In the genomic region with DNA sequence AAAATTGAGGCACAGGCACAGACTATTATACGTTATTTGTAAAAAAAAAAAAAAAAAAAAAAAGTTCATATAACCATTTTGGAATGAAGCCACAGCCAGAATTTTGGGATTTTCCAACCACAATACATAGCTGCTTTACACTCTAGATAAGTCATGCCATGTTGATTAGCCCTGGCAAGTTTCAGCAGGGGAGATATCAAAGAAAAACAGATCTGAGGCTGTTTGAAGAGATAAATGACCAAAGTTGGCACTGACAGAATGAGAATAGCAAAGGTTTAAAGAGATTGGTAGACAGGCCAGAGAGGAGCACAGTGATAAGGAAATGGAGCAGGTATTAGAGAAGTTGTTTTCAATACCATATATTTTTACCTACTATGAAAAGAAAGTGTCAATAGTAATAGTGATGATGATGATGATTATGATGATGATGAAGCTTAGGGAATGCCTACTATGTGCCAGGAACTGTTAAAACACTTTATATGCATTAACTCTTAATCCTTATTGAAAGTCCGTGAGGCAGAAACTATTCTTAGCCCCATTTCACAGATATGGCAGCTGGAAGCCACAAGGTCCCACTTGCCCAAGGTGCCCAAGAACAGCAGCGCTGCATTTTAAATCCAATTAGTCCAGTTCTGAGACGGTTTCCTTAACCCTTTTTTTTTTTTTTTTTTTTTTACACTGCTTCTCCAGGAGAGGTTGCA, we compare ENCODE assay signal across 1 cellular context.
TF ChIP-seq lines count a peak whose summit lies in the region.

No MANE protein-coding gene starts in this region.

TF ChIP-seq in K562, 482 proteins besides CTCF, POLR2A, EP300 and RAD21 (continued from another document and continues in another):
- TF ChIP-seq KLF6 (CRISPR knock-in tag; IDR thresholded peaks at IDR 0.05; ENCODE audit: borderline replicate concordance) (no peak), TEAD4 (IDR thresholded peaks at IDR 0.05; ENCODE audit: low read length) (peak; percentile 68), TEAD4 (CRISPR knock-in tag; IDR thresholded peaks at IDR 0.05; ENCODE audit: borderline replicate concordance) (no peak), SOX6 (IDR thresholded peaks at IDR 0.05) (no peak), ZNF239 (CRISPR knock-in tag; IDR thresholded peaks at IDR 0.05) (no peak), MCM7 (IDR thresholded peaks at IDR 0.05) (no peak), KAT8 (IDR thresholded peaks at IDR 0.05; ENCODE audit: low read depth) (no peak), NFIC (IDR thresholded peaks at IDR 0.05) (no peak; the same call in 1 of the 2 replicates), ZNF197 (CRISPR knock-in tag; IDR thresholded peaks at IDR 0.05; ENCODE audit: low read depth) (no peak), FOXA3 (CRISPR knock-in tag; conservative IDR thresholded peaks at IDR 0.05 in 1 of 2, IDR thresholded peaks at IDR 0.05 in 1 of 2) (no peak), ZNF583 (CRISPR knock-in tag; IDR thresholded peaks at IDR 0.05) (no peak), SRSF7 (optimal IDR thresholded peaks at IDR 0.05; ENCODE audit: low read depth, low read length) (no peak), CHD2 (IDR thresholded peaks at IDR 0.05; ENCODE audit: low read depth, low read length) (no peak), CHD4 (IDR thresholded peaks at IDR 0.05; ENCODE audit: insufficient read depth, insufficient replicate concordance, low read depth, low read length, poor library complexity, severe bottlenecking) (no peak), POLR2H (tag; IDR thresholded peaks at IDR 0.05; ENCODE audit: low read depth) (no peak), TBP (optimal IDR thresholded peaks at IDR 0.05; ENCODE audit: low read depth, low read length) (no peak), HIVEP1 (CRISPR knock-in tag; IDR thresholded peaks at IDR 0.05) (no peak), ZNF586 (CRISPR knock-in tag; conservative IDR thresholded peaks at IDR 0.05) (no peak), TSC22D4 (tag; IDR thresholded peaks at IDR 0.05) (no peak), NFE2L1 (tag; IDR thresholded peaks at IDR 0.05; ENCODE audit: borderline replicate concordance, low read depth) (no peak), TRIM24 (IDR thresholded peaks at IDR 0.05) (0 out of 4 replicates have a peak, but pooled peaks have one; percentile 19 to 26), NELFE (IDR thresholded peaks at IDR 0.05; ENCODE audit: insufficient read depth, insufficient read length) (no peak), NFXL1 (CRISPR knock-in tag; IDR thresholded peaks at IDR 0.05) (no peak), FOXJ2 (tag; IDR thresholded peaks at IDR 0.05) (no peak), RAD51 (IDR thresholded peaks at IDR 0.05; ENCODE audit: borderline replicate concordance, low read depth) (no peak), MAFF (IDR thresholded peaks at IDR 0.05; ENCODE audit: low read length) (no peak), KLF16 (IDR thresholded peaks at IDR 0.05) (peak; percentile 42; the same call in 1 of the 2 replicates), ZNF589 (CRISPR knock-in tag; IDR thresholded peaks at IDR 0.05; ENCODE audit: low read depth) (no peak), KLF10 (CRISPR knock-in tag; IDR thresholded peaks at IDR 0.05) (no peak), MEF2D (tag; conservative IDR thresholded peaks at IDR 0.05; ENCODE audit: low read depth) (no peak), HDAC6 (IDR thresholded peaks at IDR 0.05; ENCODE audit: low read depth, low read length) (no peak), TAL1 (IDR thresholded peaks at IDR 0.05) (peak; percentile 75), MEF2A (IDR thresholded peaks at IDR 0.05; ENCODE audit: control insufficient read depth, low read depth, low read length) (no peak), TCF3 (CRISPR knock-in tag; IDR thresholded peaks at IDR 0.05) (peak; percentile 66), HDAC1 (IDR thresholded peaks at IDR 0.05) (no peak), ZNF695 (CRISPR knock-in tag; IDR thresholded peaks at IDR 0.05) (no peak), FOXM1 (IDR thresholded peaks at IDR 0.05; ENCODE audit: low read depth) (no peak), FOXM1 (CRISPR knock-in tag; IDR thresholded peaks at IDR 0.05; ENCODE audit: low read depth) (no peak), ZNF24 (IDR thresholded peaks at IDR 0.05) (no peak), CBFA2T3 (IDR thresholded peaks at IDR 0.05) (peak; percentile 88), RFX1 (IDR thresholded peaks at IDR 0.05) (no peak), HEY1 (CRISPR knock-in tag; IDR thresholded peaks at IDR 0.05; ENCODE audit: borderline replicate concordance) (no peak), ZNF212 (CRISPR knock-in tag; IDR thresholded peaks at IDR 0.05) (no peak), STAG1 (CRISPR knock-in tag; IDR thresholded peaks at IDR 0.05; ENCODE audit: borderline replicate concordance) (no peak), POU5F1 (IDR thresholded peaks at IDR 0.05; ENCODE audit: borderline replicate concordance, low read depth, low read length, partially characterized antibody) (no peak), ZNF263 (CRISPR knock-in tag; IDR thresholded peaks at IDR 0.05; ENCODE audit: borderline replicate concordance) (no peak), CC2D1A (IDR thresholded peaks at IDR 0.05) (no peak), ZNF764 (CRISPR knock-in tag; IDR thresholded peaks at IDR 0.05; ENCODE audit: low read depth) (no peak), ZNF41 (CRISPR knock-in tag; conservative IDR thresholded peaks at IDR 0.05) (no peak), ZNF77 (CRISPR knock-in tag; IDR thresholded peaks at IDR 0.05) (no peak), GATA2 (CRISPR knock-in tag; IDR thresholded peaks at IDR 0.05) (no peak), SMARCA4 (IDR thresholded peaks at IDR 0.05) (0 out of 2 replicates have a peak, but pooled peaks have one; percentile 18)
- TF ChIP-seq, protein P1, sequence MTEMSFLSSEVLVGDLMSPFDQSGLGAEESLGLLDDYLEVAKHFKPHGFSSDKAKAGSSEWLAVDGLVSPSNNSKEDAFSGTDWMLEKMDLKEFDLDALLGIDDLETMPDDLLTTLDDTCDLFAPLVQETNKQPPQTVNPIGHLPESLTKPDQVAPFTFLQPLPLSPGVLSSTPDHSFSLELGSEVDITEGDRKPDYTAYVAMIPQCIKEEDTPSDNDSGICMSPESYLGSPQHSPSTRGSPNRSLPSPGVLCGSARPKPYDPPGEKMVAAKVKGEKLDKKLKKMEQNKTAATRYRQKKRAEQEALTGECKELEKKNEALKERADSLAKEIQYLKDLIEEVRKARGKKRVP (CRISPR knock-in tag; IDR thresholded peaks at IDR 0.05) = no peak
- TF ChIP-seq, protein P2, sequence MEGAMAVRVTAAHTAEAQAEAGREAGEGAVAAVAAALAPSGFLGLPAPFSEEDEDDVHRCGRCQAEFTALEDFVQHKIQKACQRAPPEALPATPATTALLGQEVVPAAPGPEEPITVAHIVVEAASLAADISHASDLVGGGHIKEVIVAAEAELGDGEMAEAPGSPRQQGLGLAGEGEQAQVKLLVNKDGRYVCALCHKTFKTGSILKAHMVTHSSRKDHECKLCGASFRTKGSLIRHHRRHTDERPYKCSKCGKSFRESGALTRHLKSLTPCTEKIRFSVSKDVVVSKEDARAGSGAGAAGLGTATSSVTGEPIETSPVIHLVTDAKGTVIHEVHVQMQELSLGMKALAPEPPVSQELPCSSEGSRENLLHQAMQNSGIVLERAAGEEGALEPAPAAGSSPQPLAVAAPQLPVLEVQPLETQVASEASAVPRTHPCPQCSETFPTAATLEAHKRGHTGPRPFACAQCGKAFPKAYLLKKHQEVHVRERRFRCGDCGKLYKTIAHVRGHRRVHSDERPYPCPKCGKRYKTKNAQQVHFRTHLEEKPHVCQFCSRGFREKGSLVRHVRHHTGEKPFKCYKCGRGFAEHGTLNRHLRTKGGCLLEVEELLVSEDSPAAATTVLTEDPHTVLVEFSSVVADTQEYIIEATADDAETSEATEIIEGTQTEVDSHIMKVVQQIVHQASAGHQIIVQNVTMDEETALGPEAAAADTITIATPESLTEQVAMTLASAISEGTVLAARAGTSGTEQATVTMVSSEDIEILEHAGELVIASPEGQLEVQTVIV (CRISPR knock-in tag; IDR thresholded peaks at IDR 0.05; ENCODE audit: borderline replicate concordance) = no peak
- TF ChIP-seq, protein P3, sequence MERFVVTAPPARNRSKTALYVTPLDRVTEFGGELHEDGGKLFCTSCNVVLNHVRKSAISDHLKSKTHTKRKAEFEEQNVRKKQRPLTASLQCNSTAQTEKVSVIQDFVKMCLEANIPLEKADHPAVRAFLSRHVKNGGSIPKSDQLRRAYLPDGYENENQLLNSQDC (CRISPR knock-in tag; IDR thresholded peaks at IDR 0.05) = no peak
- TF ChIP-seq, protein P4, sequence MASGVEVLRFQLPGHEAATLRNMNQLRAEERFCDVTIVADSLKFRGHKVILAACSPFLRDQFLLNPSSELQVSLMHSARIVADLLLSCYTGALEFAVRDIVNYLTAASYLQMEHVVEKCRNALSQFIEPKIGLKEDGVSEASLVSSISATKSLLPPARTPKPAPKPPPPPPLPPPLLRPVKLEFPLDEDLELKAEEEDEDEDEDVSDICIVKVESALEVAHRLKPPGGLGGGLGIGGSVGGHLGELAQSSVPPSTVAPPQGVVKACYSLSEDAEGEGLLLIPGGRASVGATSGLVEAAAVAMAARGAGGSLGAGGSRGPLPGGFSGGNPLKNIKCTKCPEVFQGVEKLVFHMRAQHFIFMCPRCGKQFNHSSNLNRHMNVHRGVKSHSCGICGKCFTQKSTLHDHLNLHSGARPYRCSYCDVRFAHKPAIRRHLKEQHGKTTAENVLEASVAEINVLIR (CRISPR knock-in tag; IDR thresholded peaks at IDR 0.05) = no peak
- TF ChIP-seq, protein P5, sequence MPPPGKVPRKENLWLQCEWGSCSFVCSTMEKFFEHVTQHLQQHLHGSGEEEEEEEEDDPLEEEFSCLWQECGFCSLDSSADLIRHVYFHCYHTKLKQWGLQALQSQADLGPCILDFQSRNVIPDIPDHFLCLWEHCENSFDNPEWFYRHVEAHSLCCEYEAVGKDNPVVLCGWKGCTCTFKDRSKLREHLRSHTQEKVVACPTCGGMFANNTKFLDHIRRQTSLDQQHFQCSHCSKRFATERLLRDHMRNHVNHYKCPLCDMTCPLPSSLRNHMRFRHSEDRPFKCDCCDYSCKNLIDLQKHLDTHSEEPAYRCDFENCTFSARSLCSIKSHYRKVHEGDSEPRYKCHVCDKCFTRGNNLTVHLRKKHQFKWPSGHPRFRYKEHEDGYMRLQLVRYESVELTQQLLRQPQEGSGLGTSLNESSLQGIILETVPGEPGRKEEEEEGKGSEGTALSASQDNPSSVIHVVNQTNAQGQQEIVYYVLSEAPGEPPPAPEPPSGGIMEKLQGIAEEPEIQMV (tag; conservative IDR thresholded peaks at IDR 0.05; ENCODE audit: low read depth) = no peak
- TF ChIP-seq, protein P6, sequence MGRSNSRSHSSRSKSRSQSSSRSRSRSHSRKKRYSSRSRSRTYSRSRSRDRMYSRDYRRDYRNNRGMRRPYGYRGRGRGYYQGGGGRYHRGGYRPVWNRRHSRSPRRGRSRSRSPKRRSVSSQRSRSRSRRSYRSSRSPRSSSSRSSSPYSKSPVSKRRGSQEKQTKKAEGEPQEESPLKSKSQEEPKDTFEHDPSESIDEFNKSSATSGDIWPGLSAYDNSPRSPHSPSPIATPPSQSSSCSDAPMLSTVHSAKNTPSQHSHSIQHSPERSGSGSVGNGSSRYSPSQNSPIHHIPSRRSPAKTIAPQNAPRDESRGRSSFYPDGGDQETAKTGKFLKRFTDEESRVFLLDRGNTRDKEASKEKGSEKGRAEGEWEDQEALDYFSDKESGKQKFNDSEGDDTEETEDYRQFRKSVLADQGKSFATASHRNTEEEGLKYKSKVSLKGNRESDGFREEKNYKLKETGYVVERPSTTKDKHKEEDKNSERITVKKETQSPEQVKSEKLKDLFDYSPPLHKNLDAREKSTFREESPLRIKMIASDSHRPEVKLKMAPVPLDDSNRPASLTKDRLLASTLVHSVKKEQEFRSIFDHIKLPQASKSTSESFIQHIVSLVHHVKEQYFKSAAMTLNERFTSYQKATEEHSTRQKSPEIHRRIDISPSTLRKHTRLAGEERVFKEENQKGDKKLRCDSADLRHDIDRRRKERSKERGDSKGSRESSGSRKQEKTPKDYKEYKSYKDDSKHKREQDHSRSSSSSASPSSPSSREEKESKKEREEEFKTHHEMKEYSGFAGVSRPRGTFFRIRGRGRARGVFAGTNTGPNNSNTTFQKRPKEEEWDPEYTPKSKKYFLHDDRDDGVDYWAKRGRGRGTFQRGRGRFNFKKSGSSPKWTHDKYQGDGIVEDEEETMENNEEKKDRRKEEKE (IDR thresholded peaks at IDR 0.05; ENCODE audit: borderline replicate concordance in 1 of 2, control insufficient read depth in 1 of 2, low read depth in 2 of 2, low read length in 1 of 2) = no peak
- TF ChIP-seq, protein P7, sequence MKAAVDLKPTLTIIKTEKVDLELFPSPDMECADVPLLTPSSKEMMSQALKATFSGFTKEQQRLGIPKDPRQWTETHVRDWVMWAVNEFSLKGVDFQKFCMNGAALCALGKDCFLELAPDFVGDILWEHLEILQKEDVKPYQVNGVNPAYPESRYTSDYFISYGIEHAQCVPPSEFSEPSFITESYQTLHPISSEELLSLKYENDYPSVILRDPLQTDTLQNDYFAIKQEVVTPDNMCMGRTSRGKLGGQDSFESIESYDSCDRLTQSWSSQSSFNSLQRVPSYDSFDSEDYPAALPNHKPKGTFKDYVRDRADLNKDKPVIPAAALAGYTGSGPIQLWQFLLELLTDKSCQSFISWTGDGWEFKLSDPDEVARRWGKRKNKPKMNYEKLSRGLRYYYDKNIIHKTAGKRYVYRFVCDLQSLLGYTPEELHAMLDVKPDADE (conservative IDR thresholded peaks at IDR 0.05; ENCODE audit: control insufficient read depth, low read depth, low read length) = no peak
- TF ChIP-seq, protein P8, sequence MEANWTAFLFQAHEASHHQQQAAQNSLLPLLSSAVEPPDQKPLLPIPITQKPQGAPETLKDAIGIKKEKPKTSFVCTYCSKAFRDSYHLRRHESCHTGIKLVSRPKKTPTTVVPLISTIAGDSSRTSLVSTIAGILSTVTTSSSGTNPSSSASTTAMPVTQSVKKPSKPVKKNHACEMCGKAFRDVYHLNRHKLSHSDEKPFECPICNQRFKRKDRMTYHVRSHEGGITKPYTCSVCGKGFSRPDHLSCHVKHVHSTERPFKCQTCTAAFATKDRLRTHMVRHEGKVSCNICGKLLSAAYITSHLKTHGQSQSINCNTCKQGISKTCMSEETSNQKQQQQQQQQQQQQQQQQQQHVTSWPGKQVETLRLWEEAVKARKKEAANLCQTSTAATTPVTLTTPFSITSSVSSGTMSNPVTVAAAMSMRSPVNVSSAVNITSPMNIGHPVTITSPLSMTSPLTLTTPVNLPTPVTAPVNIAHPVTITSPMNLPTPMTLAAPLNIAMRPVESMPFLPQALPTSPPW (CRISPR knock-in tag; IDR thresholded peaks at IDR 0.05) = no peak
- TF ChIP-seq, protein P9, sequence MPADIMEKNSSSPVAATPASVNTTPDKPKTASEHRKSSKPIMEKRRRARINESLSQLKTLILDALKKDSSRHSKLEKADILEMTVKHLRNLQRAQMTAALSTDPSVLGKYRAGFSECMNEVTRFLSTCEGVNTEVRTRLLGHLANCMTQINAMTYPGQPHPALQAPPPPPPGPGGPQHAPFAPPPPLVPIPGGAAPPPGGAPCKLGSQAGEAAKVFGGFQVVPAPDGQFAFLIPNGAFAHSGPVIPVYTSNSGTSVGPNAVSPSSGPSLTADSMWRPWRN (IDR thresholded peaks at IDR 0.05; ENCODE audit: low read depth) = no peak
- TF ChIP-seq, protein P10, sequence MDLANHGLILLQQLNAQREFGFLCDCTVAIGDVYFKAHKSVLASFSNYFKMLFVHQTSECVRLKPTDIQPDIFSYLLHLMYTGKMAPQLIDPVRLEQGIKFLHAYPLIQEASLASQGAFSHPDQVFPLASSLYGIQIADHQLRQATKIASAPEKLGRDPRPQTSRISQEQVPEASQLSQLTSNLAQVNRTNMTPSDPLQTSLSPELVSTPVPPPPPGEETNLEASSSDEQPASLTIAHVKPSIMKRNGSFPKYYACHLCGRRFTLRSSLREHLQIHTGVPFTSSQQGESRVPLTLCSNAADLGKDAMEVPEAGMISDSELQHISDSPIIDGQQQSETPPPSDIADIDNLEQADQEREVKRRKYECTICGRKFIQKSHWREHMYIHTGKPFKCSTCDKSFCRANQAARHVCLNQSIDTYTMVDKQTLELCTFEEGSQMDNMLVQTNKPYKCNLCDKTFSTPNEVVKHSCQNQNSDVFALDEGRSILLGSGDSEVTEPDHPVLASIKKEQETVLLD (IDR thresholded peaks at IDR 0.05) = no peak
